Comparison of ENCODE assay signal across 22 cellular contexts in genomic region chr2:202118168-202118567, GRCh38. TPM values are rescaled to one million over a fixed set of nuclear protein-coding genes. Genes with fewer than 3 reads are reported as not detected.
"Had no signal": no experiment of that assay in that cellular context is flagged by ENCODE, and none has a peak within 500 bp of the region (broad histone marks: within the 10 kb centered on the region; RNA-seq: fewer than 3 reads in every experiment).

No MANE protein-coding gene starts in this region.

- H3K27ac ChIP-seq: HL-60, SJSA1, SK-N-MC had no signal

- H3K4me3 ChIP-seq: MG63, SJSA1, SK-N-MC had no signal

- H3K9me3 ChIP-seq: SJSA1 had no signal

- H3K27me3 ChIP-seq: MG63, SJSA1 had no signal

- DNase-seq: KBM-7, MG63, NCI-H1092, NCI-H1105 treated with DMSO at 0.1 percent for 48 hours, NCI-H1417 treated with DMSO at 0.1 percent for 48 hours, NCI-H146, NCI-H1694 treated with DMSO at 0.1 percent for 48 hours, NCI-H1930, NCI-H2081, NCI-H2107, NCI-H2227 treated with DMSO at 0.1 percent for 48 hours, NCI-H446, NCI-H510A, NCI-H524 treated with DMSO at 0.1 percent for 48 hours, NCI-H69, NCI-H774, Right ventricle myocardium superior, RPMI8226, SIG-M5 had no signal

- H3K36me3 ChIP-seq: MG63, SJSA1 had no signal

RNA-seq across cellular contexts. Expression of gene KIAA2012, which starts 45.1 kb away (rescaled TPM):
- total RNA-seq: Right ventricle myocardium superior had no signal
